ENCODE assay signal across 9 cellular contexts in genomic region chr2:36479406-36479805, GRCh38.
"Had no signal": no experiment of that assay in that cellular context is flagged by ENCODE, and none has a peak within 500 bp of the region (broad histone marks: within the 10 kb centered on the region; RNA-seq: fewer than 3 reads in every experiment).

No MANE protein-coding gene starts in this region.

- H3K27ac Mint-ChIP-seq: activated naive CD4-positive, alpha-beta T cell treated with anti-CD3 and anti-CD28 coated beads, Interleukin-2, amount 50 U/mL, for 72 hours had no signal

- ATAC-seq: activated naive CD4-positive, alpha-beta T cell treated with anti-CD3 and anti-CD28 coated beads, Interleukin-2, amount 50 U/mL, for 72 hours; left lobe of liver had no signal

- H3K27me3 ChIP-seq: heart right ventricle, ovary, thyroid gland had no signal

- H3K9me3 ChIP-seq: ovary, thyroid gland had no signal

- H3K27ac ChIP-seq: ovary had no signal

- DNase-seq: amniotic stem cell, heart right ventricle, ovary, thyroid gland had no signal

- H3K4me3 ChIP-seq: heart right ventricle, ovary, thyroid gland had no signal

- H3K36me3 ChIP-seq: ovary had no signal

- FAIRE-seq: endometrium, frontal cortex, islet of Langerhans had no signal
